25 cellular contexts compared by ENCODE assay signal in genomic region chr12:57929092-57929830, GRCh38.
"Had no signal": no experiment of that assay in that cellular context is flagged by ENCODE, and none has a peak within 500 bp of the region (broad histone marks: within the 10 kb centered on the region; RNA-seq: fewer than 3 reads in every experiment).

No MANE protein-coding gene starts in this region.

- H3K4me2 ChIP-seq: hepatocyte had no signal

- FAIRE-seq: endometrium, kidney, small intestine, urothelium cell line had no signal

- ATAC-seq: effector memory CD8-positive, alpha-beta T cell; gastroesophageal sphincter; left lobe of liver; naive thymus-derived CD4-positive, alpha-beta T cell; psoas muscle; right lobe of liver; stimulated activated naive B cell treated with anti-CD40 and anti-IgM and Interleukin-4, amounts not matched to agents 10 μg/mL and 1 μg/mL and 100 μg/mL, for 72 hours had no signal

- H3K4me1 ChIP-seq: colonic mucosa, gastroesophageal sphincter, psoas muscle, right lobe of liver, tibial nerve, upper lobe of left lung had no signal

- H3K27ac ChIP-seq: colonic mucosa, gastroesophageal sphincter, heart left ventricle, hepatocyte, psoas muscle, right lobe of liver, thoracic aorta, tibial nerve, upper lobe of left lung had no signal

- DNase-seq: colonic mucosa; effector memory CD8-positive, alpha-beta T cell; foreskin fibroblast; heart left ventricle; kidney; mammary epithelial cell; mesendoderm; midbrain; naive thymus-derived CD4-positive, alpha-beta T cell; nucleus accumbens; psoas muscle; retina; right lobe of liver; small intestine; stimulated activated CD4-positive, alpha-beta T cell treated with anti-CD3 and anti-CD28 coated beads, Interleukin-15, amount 100 ng/mL, for 24 hours; stimulated activated CD4-positive, alpha-beta T cell treated with anti-CD3 and anti-CD28 coated beads, Interleukin-2, amount 100 ng/mL, for 48 hours; stimulated activated naive B cell treated with anti-CD40 and anti-IgM and Interleukin-4, amounts not matched to agents 10 μg/mL and 1 μg/mL and 100 μg/mL, for 72 hours; upper lobe of left lung had no signal

- H2AFZ ChIP-seq: hepatocyte had no signal

- H3K4me3 ChIP-seq: colonic mucosa, gastroesophageal sphincter, heart left ventricle, hepatocyte, psoas muscle, right lobe of liver, thoracic aorta, tibial nerve, upper lobe of left lung had no signal

- H3K79me2 ChIP-seq: hepatocyte had no signal

- H3K36me3 ChIP-seq: colonic mucosa, right lobe of liver, thoracic aorta, upper lobe of left lung had no signal

- H3K9me3 ChIP-seq: colonic mucosa, gastroesophageal sphincter, heart left ventricle, psoas muscle, right lobe of liver, thoracic aorta, tibial nerve, upper lobe of left lung had no signal

- H3K27me3 ChIP-seq: colonic mucosa, gastroesophageal sphincter, heart left ventricle, hepatocyte, right lobe of liver, tibial nerve, upper lobe of left lung had no signal
